Comparison of ENCODE assay signal across 1 cellular context in the genomic region with DNA sequence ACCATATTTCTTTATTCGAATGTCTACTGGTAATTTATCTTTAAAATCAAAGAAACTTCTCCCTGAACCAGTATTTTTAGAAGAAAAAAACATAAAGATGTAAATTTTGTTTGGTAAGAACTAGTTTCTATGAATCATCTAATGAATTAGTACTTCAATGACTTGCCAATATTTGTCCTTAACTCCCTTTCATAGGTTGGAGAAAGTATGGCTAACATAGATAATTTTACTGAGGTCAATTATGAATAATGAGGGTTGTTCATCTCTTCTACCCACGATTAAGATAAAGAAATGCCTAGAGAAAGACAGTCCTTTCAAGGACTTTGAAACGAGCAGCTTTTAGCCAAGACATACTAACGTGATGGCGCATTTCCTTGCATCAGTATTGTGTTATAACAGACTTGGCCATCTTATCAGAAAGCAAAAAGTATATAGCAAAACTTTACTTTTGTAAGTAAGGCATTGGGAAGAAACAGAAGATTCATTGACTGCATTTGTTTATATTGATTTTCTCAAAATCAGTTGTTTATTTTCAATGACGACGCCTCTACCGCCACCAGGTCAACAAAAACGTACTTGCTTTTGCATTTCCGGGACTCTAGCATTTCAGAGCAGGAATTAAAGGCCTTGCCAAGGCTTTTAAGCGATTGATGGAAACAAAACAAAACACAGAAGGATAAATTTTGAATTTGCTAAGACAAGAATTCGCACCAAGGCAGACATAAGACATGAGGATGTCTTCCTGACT.
TF ChIP-seq lines count a peak whose summit lies in the region.

No MANE protein-coding gene starts in this region.

TF ChIP-seq in WTC11, 78 proteins besides CTCF, POLR2A, EP300 and RAD21 (continued from another document):
- TF ChIP-seq ZNF416 (CRISPR knock-in tag; IDR thresholded peaks at IDR 0.05) (no peak), MAX (CRISPR knock-in tag; IDR thresholded peaks at IDR 0.05) (no peak)
